ENCODE assay signal across 1 cellular context in genomic region chr12:50595667-50596066, GRCh38.
TF ChIP-seq lines count a peak whose summit lies in the region.

No MANE protein-coding gene starts in this region.

TF ChIP-seq in WTC11, 78 proteins besides CTCF, POLR2A, EP300 and RAD21 (continued from another document):
- TF ChIP-seq PREB (CRISPR knock-in tag; IDR thresholded peaks at IDR 0.05; ENCODE audit: borderline replicate concordance) (no peak), ARID4B (CRISPR knock-in tag; IDR thresholded peaks at IDR 0.05; ENCODE audit: borderline replicate concordance) (no peak), FOXP1 (CRISPR knock-in tag; IDR thresholded peaks at IDR 0.05; ENCODE audit: borderline replicate concordance) (no peak), ZSCAN18 (CRISPR knock-in tag; IDR thresholded peaks at IDR 0.05) (no peak), ATF1 (CRISPR knock-in tag; IDR thresholded peaks at IDR 0.05) (no peak), TP53 (CRISPR knock-in tag; IDR thresholded peaks at IDR 0.05) (no peak), NR2C2 (CRISPR knock-in tag; IDR thresholded peaks at IDR 0.05) (no peak), ZNF121 (CRISPR knock-in tag; IDR thresholded peaks at IDR 0.05) (no peak), IRF1 (CRISPR knock-in tag; IDR thresholded peaks at IDR 0.05) (no peak), ETV6 (CRISPR knock-in tag; IDR thresholded peaks at IDR 0.05) (no peak), SMAD4 (CRISPR knock-in tag; IDR thresholded peaks at IDR 0.05) (no peak)
